ENCODE assay signal across 8 cellular contexts in the genomic region with DNA sequence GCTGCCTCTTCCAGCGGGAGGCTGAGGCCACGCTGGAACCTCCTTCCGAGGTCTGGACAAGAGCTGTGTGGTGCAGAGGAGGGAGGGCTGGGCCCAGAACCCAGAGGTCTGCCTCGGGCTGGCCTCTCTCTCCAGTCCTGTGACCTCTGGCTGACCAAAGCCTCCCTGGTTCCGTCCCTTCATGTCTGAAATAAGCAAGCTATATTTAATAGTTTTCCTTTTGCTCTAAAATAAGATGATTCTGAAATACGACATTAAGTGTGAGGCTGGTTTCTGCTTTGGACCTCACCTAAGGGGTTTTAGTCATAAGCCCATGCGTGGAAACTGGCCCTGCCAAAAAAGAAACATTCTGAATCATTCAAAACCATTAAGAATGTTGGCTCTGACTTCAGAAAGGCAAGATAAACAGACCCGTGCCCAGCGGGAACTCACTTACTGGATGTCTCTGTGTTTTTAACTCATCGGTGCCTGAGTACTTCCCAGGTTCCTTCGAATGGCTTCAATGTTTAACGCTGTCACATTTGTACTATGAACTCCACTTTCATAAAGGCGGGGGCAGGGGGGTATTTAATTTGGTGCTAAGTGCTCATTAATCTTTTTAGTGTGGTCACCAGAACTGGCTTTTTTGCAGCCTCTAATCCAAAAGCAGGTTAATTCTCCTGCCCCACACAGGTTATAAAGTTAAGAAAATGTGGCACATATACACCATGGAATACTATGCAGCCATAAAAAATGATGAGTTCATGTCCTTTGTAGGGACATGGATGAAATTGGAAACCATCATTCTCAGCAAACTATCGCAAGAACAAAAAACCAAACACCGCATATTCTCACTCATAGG.
DNase-seq lines count a peak whose midpoint lies in the region; ATAC-seq, FAIRE-seq and TF ChIP-seq lines count a peak whose summit lies in the region.

No MANE protein-coding gene starts in this region.

- H3K9me1 ChIP-seq in endothelial cell of umbilical vein (replicated peaks; ENCODE audit: control insufficient read depth, extremely low read depth, insufficient read depth, low read length), result no peaks in the 10 kb centered on the region

- CTCF ChIA-PET in endothelial cell of umbilical vein (lab: Charles Lee), result interaction anchor here (0.8 to 1.5 kb wide), 4 partner anchors 53 to 149 kb away, joined by 3 to 6 read pairs (median 4); no protein-coding TSS in a partner anchor

- H3K9me3 ChIP-seq in endothelial cell of umbilical vein (replicated peaks; ENCODE audit: control insufficient read depth, insufficient read depth, low read length) (no peaks in the 10 kb centered on the region), osteoblast (ENCODE audit: low read depth, low read length) (no peaks in the 10 kb centered on the region)

- dilution Hi-C loops in endothelial cell of umbilical vein (cut with MboI; ENCODE audit: extremely low pct_ligation_motif_present, low sequenced_read_pairs), result no loop called here

- DNase-seq in AG09309 (ENCODE audit: low read depth), result peak; percentile 85
- peak; percentile 90 for DNase-seq in RCC 7860 (ENCODE audit: low spot score)
- peak; percentile 91 for DNase-seq in endothelial cell of umbilical vein (ENCODE audit: low read depth, low spot score)
- peak; percentile 71 for DNase-seq in osteoblast (ENCODE audit: insufficient read length, low spot score, missing footprints)
- DNase-seq in midbrain (lab: John Stamatoyannopoulos, UW), result no peak
- DNase-seq in mesendoderm, result no peak
- DNase-seq in anterior cingulate cortex (lab: John Stamatoyannopoulos, UW), result no peak

- no peak overlapping the region for H3K18ac ChIP-seq in mesendoderm (ENCODE audit: low read length)

- TF ChIP-seq POLR2A in endothelial cell of umbilical vein (IDR thresholded peaks at IDR 0.05; ENCODE audit: low read depth, low read length), result no peak

- no peak overlapping the region for H4K8ac ChIP-seq in mesendoderm (ENCODE audit: low read depth, low read length)

- ATAC-seq in GM21360 (IDR thresholded peaks at IDR 0.05; ENCODE audit: unreplicated experiment), result no peak

- no CpG with 5 or more reads among the region's 15 CpGs for WGBS in mesendoderm (ENCODE audit: extremely low coverage, insufficient coverage, low lambda C conversion rate)

- H3K23ac ChIP-seq in mesendoderm (ENCODE audit: low read length), result no peak overlapping the region

- H4K20me1 ChIP-seq in endothelial cell of umbilical vein (replicated peaks; ENCODE audit: control insufficient read depth, extremely low read depth, insufficient read depth, low read length), result no peaks in the 10 kb centered on the region
- peaks cover 72% of the 10 kb centered on the region for H4K20me1 ChIP-seq in osteoblast (ENCODE audit: insufficient read depth, low read length)

- H2BK15ac ChIP-seq in mesendoderm (replicated peaks; ENCODE audit: low read depth), result no peak overlapping the region

- no peak overlapping the region for H2BK120ac ChIP-seq in mesendoderm (ENCODE audit: low read depth, low read length)

- no peak overlapping the region for H2AK5ac ChIP-seq in mesendoderm (ENCODE audit: low read length)

- intact Hi-C loops in endothelial cell of umbilical vein (cut with micrococcal nuclease), result loop anchor here (10.0 kb wide), 1 partner anchor 593 kb away; no protein-coding TSS in a partner anchor

- H3K4me2 ChIP-seq in endothelial cell of umbilical vein (ENCODE audit: insufficient read depth, low read length), result peak overlapping the region; percentile 48
- H3K4me2 ChIP-seq in osteoblast (ENCODE audit: insufficient read depth, low read length), result peak overlapping the region; percentile 83
- H3K4me2 ChIP-seq in mesendoderm (ENCODE audit: low read length), result no peak overlapping the region

- no peak for TF ChIP-seq CTCF in AG09309 (IDR thresholded peaks at IDR 0.05; ENCODE audit: control insufficient read depth, insufficient read depth, low read depth, low read length, missing control alignments)
- TF ChIP-seq CTCF in endothelial cell of umbilical vein (IDR thresholded peaks at IDR 0.05; ENCODE audit: extremely low read depth in 1 of 2, insufficient read depth in 1 of 2, low read depth in 1 of 2, low read length in 2 of 2), result no peak
- no peak for TF ChIP-seq CTCF in osteoblast (IDR thresholded peaks at IDR 0.05; ENCODE audit: extremely low read depth, low read depth, low read length)

- POLR2A ChIA-PET in endothelial cell of umbilical vein (lab: Charles Lee), result interaction anchor here (0.6 kb wide), 1 partner anchor 22 kb away, joined by 4 read pairs; no protein-coding TSS in a partner anchor

- H2BK5ac ChIP-seq in mesendoderm (ENCODE audit: low read length), result no peak overlapping the region

- H3K27ac ChIP-seq in endothelial cell of umbilical vein (ENCODE audit: insufficient read depth, low read depth, low read length) (peak overlapping the region; percentile 97), osteoblast (ENCODE audit: low read depth, low read length) (peak overlapping the region; percentile 99), mesendoderm (ENCODE audit: low read depth, low read length) (no peak overlapping the region)

- H3K9ac ChIP-seq in endothelial cell of umbilical vein (replicated peaks; ENCODE audit: extremely low read depth, insufficient read depth, low read length), result peak overlapping the region; percentile 85
- H3K9ac ChIP-seq in mesendoderm (ENCODE audit: low read length), result no peak overlapping the region

- no TSS peak for BruUV-seq in endothelial cell of umbilical vein (replicated peaks; lab: Mats Ljungman, UMichigan)

- no peaks in the 10 kb centered on the region for H3K27me3 ChIP-seq in endothelial cell of umbilical vein (ENCODE audit: control insufficient read depth in 2 of 2, insufficient read depth in 2 of 2, low read length in 2 of 2)
- H3K27me3 ChIP-seq in osteoblast (ENCODE audit: insufficient read depth, low read length), result no peaks in the 10 kb centered on the region
- H3K27me3 ChIP-seq in mesendoderm (ENCODE audit: insufficient read depth, low read length, poor library complexity), result no peaks in the 10 kb centered on the region

- H3K36me3 ChIP-seq in endothelial cell of umbilical vein (ENCODE audit: control insufficient read depth in 2 of 2, extremely low read depth in 1 of 2, insufficient read depth in 2 of 2, low read length in 2 of 2), result peaks cover 14 to 15% of the 10 kb centered on the region in 2 experiments
- peaks cover 77% of the 10 kb centered on the region for H3K36me3 ChIP-seq in osteoblast (ENCODE audit: insufficient read depth, low read length)
- H3K36me3 ChIP-seq in mesendoderm (ENCODE audit: control insufficient read depth, insufficient read depth, low read length), result no peaks in the 10 kb centered on the region

- no peaks in the 10 kb centered on the region for H3K79me1 ChIP-seq in mesendoderm (ENCODE audit: low read length)

- no peak overlapping the region for H3K4ac ChIP-seq in mesendoderm (ENCODE audit: low read depth, low read length)

- FAIRE-seq in RCC 7860 (lab: Jason Lieb, UNC) (peak; percentile 95), endothelial cell of umbilical vein (lab: Jason Lieb, UNC) (peak; percentile 92)

- H2AFZ ChIP-seq in endothelial cell of umbilical vein (ENCODE audit: low read depth, low read length) (no peak overlapping the region), osteoblast (ENCODE audit: low read length) (no peak overlapping the region)

- H4K5ac ChIP-seq in mesendoderm (ENCODE audit: low read length), result no peak overlapping the region

- H3K79me2 ChIP-seq in endothelial cell of umbilical vein (ENCODE audit: control insufficient read depth, insufficient read depth, low read length), result peaks cover 92% of the 10 kb centered on the region
- peaks cover 92% of the 10 kb centered on the region for H3K79me2 ChIP-seq in osteoblast (ENCODE audit: insufficient read depth, low read length)
- H3K79me2 ChIP-seq in mesendoderm (ENCODE audit: control insufficient read depth, insufficient read depth, low read length), result no peaks in the 10 kb centered on the region

- H3K4me3 ChIP-seq in AG09309 (ENCODE audit: control insufficient read depth, low read depth, low read length), result no peak overlapping the region
- H3K4me3 ChIP-seq in endothelial cell of umbilical vein (replicated peaks in 1 of 3; ENCODE audit: insufficient read depth in 1 of 3, low read depth in 1 of 3, low read length in 3 of 3), result peak overlapping the region in 1 of 3 experiments; percentile 9
- peak overlapping the region; percentile 50 for H3K4me3 ChIP-seq in osteoblast (ENCODE audit: insufficient read depth, low read length)
- H3K4me3 ChIP-seq in mesendoderm (ENCODE audit: low read length), result no peak overlapping the region

- no peak overlapping the region for H3K56ac ChIP-seq in mesendoderm (ENCODE audit: low read length)

- H3K4me1 ChIP-seq in endothelial cell of umbilical vein (ENCODE audit: control insufficient read depth, extremely low read depth, insufficient read depth, low read length), result peaks cover 82% of the 10 kb centered on the region
- peaks cover 94% of the 10 kb centered on the region for H3K4me1 ChIP-seq in osteoblast (ENCODE audit: insufficient read depth, low read length)
- no peaks in the 10 kb centered on the region for H3K4me1 ChIP-seq in mesendoderm (ENCODE audit: control insufficient read depth, low read depth, low read length)

TF ChIP-seq in endothelial cell of umbilical vein, 7 proteins besides CTCF, POLR2A, EP300 and RAD21:
- TF ChIP-seq EZH2 (IDR thresholded peaks at IDR 0.05; ENCODE audit: borderline replicate concordance, low read depth, low read length, severe bottlenecking) (no peak), GATA2 (IDR thresholded peaks at IDR 0.05; ENCODE audit: insufficient read depth, insufficient read length, low read depth, low read length) (peak; percentile 24), MYC (IDR thresholded peaks at IDR 0.05; ENCODE audit: low read depth, low read length) (no peak), POLR2AphosphoS5 (IDR thresholded peaks at IDR 0.05; ENCODE audit: insufficient read depth, low read depth, low read length) (peak; percentile 60), FOS (IDR thresholded peaks at IDR 0.05; ENCODE audit: borderline replicate concordance, insufficient read depth, low read length) (peak; percentile 50), JUN (IDR thresholded peaks at IDR 0.05; ENCODE audit: borderline replicate concordance, insufficient read depth, insufficient read length, low read depth) (peak; percentile 51)
- TF ChIP-seq, protein P1, sequence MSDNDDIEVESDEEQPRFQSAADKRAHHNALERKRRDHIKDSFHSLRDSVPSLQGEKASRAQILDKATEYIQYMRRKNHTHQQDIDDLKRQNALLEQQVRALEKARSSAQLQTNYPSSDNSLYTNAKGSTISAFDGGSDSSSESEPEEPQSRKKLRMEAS (IDR thresholded peaks at IDR 0.05; ENCODE audit: insufficient read depth, insufficient read length), result no peak

Comparison
In these comparisons a context has a peak if more than half of its experiments do, and no peak if none do; other contexts are left out.
1. DNase-seq: peak in AG09309 (single experiment), RCC 7860 (single experiment), endothelial cell of umbilical vein (single experiment) and osteoblast (single experiment); none in midbrain (single experiment), mesendoderm (single experiment) and anterior cingulate cortex (0 of 58).